Comparison of ENCODE assay signal across 19 cellular contexts in genomic region chr9:128258326-128258725, GRCh38.
"Had no signal": no experiment of that assay in that cellular context is flagged by ENCODE, and none has a peak within 500 bp of the region (broad histone marks: within the 10 kb centered on the region; RNA-seq: fewer than 3 reads in every experiment).

No MANE protein-coding gene starts in this region.

- DNase-seq: dorsolateral prefrontal cortex; effector CD4-positive, alpha-beta T cell; hypothalamus; mesendoderm; midbrain; naive thymus-derived CD4-positive, alpha-beta T cell; right lobe of liver; small intestine; stimulated activated CD4-positive, alpha-beta T cell treated with anti-CD3 and anti-CD28 coated beads, Interleukin-15, amount 100 ng/mL, for 24 hours; stimulated activated CD4-positive, alpha-beta T cell treated with anti-CD3 and anti-CD28 coated beads, Interleukin-2, amount 100 ng/mL, for 48 hours; stimulated activated naive B cell treated with anti-CD40 and anti-IgM and Interleukin-4, amounts not matched to agents 10 μg/mL and 1 μg/mL and 100 μg/mL, for 72 hours; transverse colon; upper lobe of right lung; uterus had no signal

- H3K4me3 ChIP-seq: right lobe of liver, transverse colon, upper lobe of right lung, uterus had no signal

- H3K9me3 Mint-ChIP-seq: naive thymus-derived CD4-positive, alpha-beta T cell; stimulated activated naive B cell treated with anti-CD40 and anti-IgM and Interleukin-4, amounts not matched to agents 10 μg/mL and 1 μg/mL and 100 μg/mL, for 72 hours; stimulated activated naive CD8-positive, alpha-beta T cell treated with anti-CD3 and anti-CD28 coated beads, Interleukin-15, Interleukin-2, amounts not matched to agents 100 ng/mL and 50 ng/mL, for 24 hours had no signal

- H3K27ac ChIP-seq: neutrophil, parathyroid adenoma, right lobe of liver, transverse colon, upper lobe of right lung, uterus had no signal

- H3K27me3 Mint-ChIP-seq: naive thymus-derived CD4-positive, alpha-beta T cell; progenitor cell of endocrine pancreas; stimulated activated naive B cell treated with anti-CD40 and anti-IgM and Interleukin-4, amounts not matched to agents 10 μg/mL and 1 μg/mL and 100 μg/mL, for 72 hours; stimulated activated naive CD8-positive, alpha-beta T cell treated with anti-CD3 and anti-CD28 coated beads, Interleukin-15, Interleukin-2, amounts not matched to agents 100 ng/mL and 50 ng/mL, for 24 hours had no signal

- H3K27ac Mint-ChIP-seq: progenitor cell of endocrine pancreas; stimulated activated naive CD8-positive, alpha-beta T cell treated with anti-CD3 and anti-CD28 coated beads, Interleukin-15, Interleukin-2, amounts not matched to agents 100 ng/mL and 50 ng/mL, for 24 hours had no signal

- H3K9ac ChIP-seq: parathyroid adenoma had no signal

- ATAC-seq: left lobe of liver; naive thymus-derived CD4-positive, alpha-beta T cell; right lobe of liver; stimulated activated naive B cell treated with anti-CD40 and anti-IgM and Interleukin-4, amounts not matched to agents 10 μg/mL and 1 μg/mL and 100 μg/mL, for 72 hours; upper lobe of right lung had no signal

- H3K36me3 ChIP-seq: uterus had no signal

- H3K27me3 ChIP-seq: dorsolateral prefrontal cortex, neutrophil, right lobe of liver, transverse colon, upper lobe of right lung, uterus had no signal

- H2AFZ ChIP-seq: parathyroid adenoma had no signal

- H3K4me3 Mint-ChIP-seq: stimulated activated naive B cell treated with anti-CD40 and anti-IgM and Interleukin-4, amounts not matched to agents 10 μg/mL and 1 μg/mL and 100 μg/mL, for 72 hours; stimulated activated naive CD8-positive, alpha-beta T cell treated with anti-CD3 and anti-CD28 coated beads, Interleukin-15, Interleukin-2, amounts not matched to agents 100 ng/mL and 50 ng/mL, for 24 hours had no signal

- H3K9me3 ChIP-seq: neutrophil, right lobe of liver, transverse colon, upper lobe of right lung, uterus had no signal

- H3K4me1 ChIP-seq: parathyroid adenoma, right lobe of liver, transverse colon, upper lobe of right lung, uterus had no signal
